Comparison of ENCODE assay signal across 15 cellular contexts in genomic region chr3:177451277-177451880, GRCh38.
DNase-seq lines count a peak whose midpoint lies in the region; ATAC-seq and TF ChIP-seq lines count a peak whose summit lies in the region.
"Had no signal": no experiment of that assay in that cellular context is flagged by ENCODE, and none has a peak within 500 bp of the region (broad histone marks: within the 10 kb centered on the region; RNA-seq: fewer than 3 reads in every experiment).

No MANE protein-coding gene starts in this region.

- TF ChIP-seq CTCF in left ventricle myocardium inferior (IDR thresholded peaks at IDR 0.05; ENCODE audit: borderline replicate concordance) = no peak
- no peak for TF ChIP-seq CTCF in esophagus muscularis mucosa (IDR thresholded peaks at IDR 0.05)

- H3K9me3 ChIP-seq in left ventricle myocardium inferior (replicated peaks) (no peaks in the 10 kb centered on the region), esophagus muscularis mucosa (no peaks in the 10 kb centered on the region), neuron (ENCODE audit: low read length) (no peaks in the 10 kb centered on the region)
- H3K9me3 ChIP-seq: A549 had no signal

- peak overlapping the region; percentile 90 for H2AFZ ChIP-seq in neuron (ENCODE audit: low read depth, low read length)

- H3K36me3 ChIP-seq in left ventricle myocardium inferior (no peaks in the 10 kb centered on the region), esophagus muscularis mucosa (no peaks in the 10 kb centered on the region), neuron (ENCODE audit: insufficient read depth, low read length) (no peaks in the 10 kb centered on the region)

- H3K27me3 ChIP-seq in left ventricle myocardium inferior (ENCODE audit: low read depth) = no peaks in the 10 kb centered on the region
- H3K27me3 ChIP-seq in esophagus muscularis mucosa = no peaks in the 10 kb centered on the region
- no peaks in the 10 kb centered on the region for H3K27me3 ChIP-seq in neuron (ENCODE audit: insufficient read depth, low read length)

- no peak overlapping the region for H3K4me3 ChIP-seq in left ventricle myocardium inferior
- H3K4me3 ChIP-seq in esophagus muscularis mucosa = peak overlapping the region in 3 of 4 donors; percentile 0 to 25 (median 16)
- H3K4me3 ChIP-seq in neuron (ENCODE audit: low read length) = peak overlapping the region; percentile 46
- H3K4me3 ChIP-seq: A549 had no signal

- H3K27ac ChIP-seq in left ventricle myocardium inferior (replicated peaks) (peak overlapping the region; percentile 33), esophagus muscularis mucosa (replicated peaks in 1 of 4) (peak overlapping the region; percentile 73 to 85 (median 83))

- intact Hi-C loops in left ventricle myocardium inferior (cut with micrococcal nuclease) = no loop called here
- intact Hi-C loops in left cardiac atrium (cut with DNase I) = loop anchor here in 1 of 2 donors (10.0 kb wide), 1 partner anchor 87 kb away; no protein-coding TSS in a partner anchor
- intact Hi-C loops in esophagus muscularis mucosa (cut with DNase I) = no loop called here
- intact Hi-C loops in Right ventricle myocardium inferior (cut with DNase I) = no loop called here

- DNase-seq in left ventricle myocardium inferior (no peak), left cardiac atrium (no peak), esophagus muscularis mucosa (ENCODE audit: extremely low spot score) (no peak), Right ventricle myocardium inferior (ENCODE audit: missing footprints) (no peak), NAMALWA (ENCODE audit: low spot score) (no peak), G401 (ENCODE audit: low spot score) (no peak), SK-N-DZ (ENCODE audit: low spot score) (no peak)
- DNase-seq: activated naive CD4-positive, alpha-beta T cell; cerebellar nuclear complex; GF-D8; naive B cell; NCI-H2029 treated with DMSO at 0.1 percent for 48 hours; NCI-H774 had no signal

- ATAC-seq in left cardiac atrium = no peak
- ATAC-seq in Right ventricle myocardium inferior = no peak
- ATAC-seq: A549 had no signal

- in situ Hi-C loops in G401 (cut with HindIII; ENCODE audit: low sequenced_read_pairs) = no loop called here

- TF ChIP-seq POLR2A in esophagus muscularis mucosa (IDR thresholded peaks at IDR 0.05; ENCODE audit: low read depth) = no peak

- H3K4me1 ChIP-seq in left ventricle myocardium inferior = peaks cover 20% of the 10 kb centered on the region
- H3K4me1 ChIP-seq in esophagus muscularis mucosa = peaks cover 15 to 60% (median 59%) of the 10 kb centered on the region in 4 donors
- H3K4me1 ChIP-seq in neuron (ENCODE audit: insufficient read depth, low read length) = peaks cover 35% of the 10 kb centered on the region

- WGBS in esophagus muscularis mucosa = 46% methylated on average over 10 of the region's 10 CpGs

- TF ChIP-seq EP300 in esophagus muscularis mucosa (IDR thresholded peaks at IDR 0.05) = no peak
